Comparison of ENCODE assay signal across 1 cellular context in the genomic region with DNA sequence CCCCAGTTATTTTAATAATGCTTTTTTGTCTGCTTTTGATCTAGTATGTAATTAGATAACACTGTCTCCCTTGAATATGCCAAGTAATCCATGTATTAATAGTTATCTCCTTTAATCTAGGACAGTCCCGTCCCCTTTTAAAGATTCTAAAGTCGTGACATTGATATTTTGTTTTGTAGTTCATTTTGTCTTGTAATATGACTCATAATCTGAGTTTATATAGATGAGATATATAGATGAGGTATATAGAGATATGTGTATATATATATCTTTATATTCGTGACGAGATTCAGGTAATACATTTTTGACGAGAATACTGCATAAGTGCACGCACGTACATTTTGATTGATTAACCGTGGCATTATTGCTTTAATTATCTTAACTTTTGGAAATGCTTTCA.
TF ChIP-seq lines count a peak whose summit lies in the region.

No MANE protein-coding gene starts in this region.

TF ChIP-seq in K562, 482 proteins besides CTCF, POLR2A, EP300 and RAD21:
- TF ChIP-seq, protein P1, sequence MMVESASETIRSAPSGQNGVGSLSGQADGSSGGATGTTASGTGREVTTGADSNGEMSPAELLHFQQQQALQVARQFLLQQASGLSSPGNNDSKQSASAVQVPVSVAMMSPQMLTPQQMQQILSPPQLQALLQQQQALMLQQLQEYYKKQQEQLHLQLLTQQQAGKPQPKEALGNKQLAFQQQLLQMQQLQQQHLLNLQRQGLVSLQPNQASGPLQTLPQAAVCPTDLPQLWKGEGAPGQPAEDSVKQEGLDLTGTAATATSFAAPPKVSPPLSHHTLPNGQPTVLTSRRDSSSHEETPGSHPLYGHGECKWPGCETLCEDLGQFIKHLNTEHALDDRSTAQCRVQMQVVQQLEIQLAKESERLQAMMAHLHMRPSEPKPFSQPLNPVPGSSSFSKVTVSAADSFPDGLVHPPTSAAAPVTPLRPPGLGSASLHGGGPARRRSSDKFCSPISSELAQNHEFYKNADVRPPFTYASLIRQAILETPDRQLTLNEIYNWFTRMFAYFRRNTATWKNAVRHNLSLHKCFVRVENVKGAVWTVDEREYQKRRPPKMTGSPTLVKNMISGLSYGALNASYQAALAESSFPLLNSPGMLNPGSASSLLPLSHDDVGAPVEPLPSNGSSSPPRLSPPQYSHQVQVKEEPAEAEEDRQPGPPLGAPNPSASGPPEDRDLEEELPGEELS (CRISPR knock-in tag; IDR thresholded peaks at IDR 0.05; ENCODE audit: borderline replicate concordance), result no peak
- TF ChIP-seq, protein P2, sequence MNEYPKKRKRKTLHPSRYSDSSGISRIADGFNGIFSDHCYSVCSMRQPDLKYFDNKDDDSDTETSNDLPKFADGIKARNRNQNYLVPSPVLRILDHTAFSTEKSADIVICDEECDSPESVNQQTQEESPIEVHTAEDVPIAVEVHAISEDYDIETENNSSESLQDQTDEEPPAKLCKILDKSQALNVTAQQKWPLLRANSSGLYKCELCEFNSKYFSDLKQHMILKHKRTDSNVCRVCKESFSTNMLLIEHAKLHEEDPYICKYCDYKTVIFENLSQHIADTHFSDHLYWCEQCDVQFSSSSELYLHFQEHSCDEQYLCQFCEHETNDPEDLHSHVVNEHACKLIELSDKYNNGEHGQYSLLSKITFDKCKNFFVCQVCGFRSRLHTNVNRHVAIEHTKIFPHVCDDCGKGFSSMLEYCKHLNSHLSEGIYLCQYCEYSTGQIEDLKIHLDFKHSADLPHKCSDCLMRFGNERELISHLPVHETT (CRISPR knock-in tag; conservative IDR thresholded peaks at IDR 0.05 in 1 of 2, IDR thresholded peaks at IDR 0.05 in 1 of 2), result no peak
- TF ChIP-seq MBD2 (IDR thresholded peaks at IDR 0.05; ENCODE audit: borderline replicate concordance, low read depth), result no peak
- TF ChIP-seq, protein P3, sequence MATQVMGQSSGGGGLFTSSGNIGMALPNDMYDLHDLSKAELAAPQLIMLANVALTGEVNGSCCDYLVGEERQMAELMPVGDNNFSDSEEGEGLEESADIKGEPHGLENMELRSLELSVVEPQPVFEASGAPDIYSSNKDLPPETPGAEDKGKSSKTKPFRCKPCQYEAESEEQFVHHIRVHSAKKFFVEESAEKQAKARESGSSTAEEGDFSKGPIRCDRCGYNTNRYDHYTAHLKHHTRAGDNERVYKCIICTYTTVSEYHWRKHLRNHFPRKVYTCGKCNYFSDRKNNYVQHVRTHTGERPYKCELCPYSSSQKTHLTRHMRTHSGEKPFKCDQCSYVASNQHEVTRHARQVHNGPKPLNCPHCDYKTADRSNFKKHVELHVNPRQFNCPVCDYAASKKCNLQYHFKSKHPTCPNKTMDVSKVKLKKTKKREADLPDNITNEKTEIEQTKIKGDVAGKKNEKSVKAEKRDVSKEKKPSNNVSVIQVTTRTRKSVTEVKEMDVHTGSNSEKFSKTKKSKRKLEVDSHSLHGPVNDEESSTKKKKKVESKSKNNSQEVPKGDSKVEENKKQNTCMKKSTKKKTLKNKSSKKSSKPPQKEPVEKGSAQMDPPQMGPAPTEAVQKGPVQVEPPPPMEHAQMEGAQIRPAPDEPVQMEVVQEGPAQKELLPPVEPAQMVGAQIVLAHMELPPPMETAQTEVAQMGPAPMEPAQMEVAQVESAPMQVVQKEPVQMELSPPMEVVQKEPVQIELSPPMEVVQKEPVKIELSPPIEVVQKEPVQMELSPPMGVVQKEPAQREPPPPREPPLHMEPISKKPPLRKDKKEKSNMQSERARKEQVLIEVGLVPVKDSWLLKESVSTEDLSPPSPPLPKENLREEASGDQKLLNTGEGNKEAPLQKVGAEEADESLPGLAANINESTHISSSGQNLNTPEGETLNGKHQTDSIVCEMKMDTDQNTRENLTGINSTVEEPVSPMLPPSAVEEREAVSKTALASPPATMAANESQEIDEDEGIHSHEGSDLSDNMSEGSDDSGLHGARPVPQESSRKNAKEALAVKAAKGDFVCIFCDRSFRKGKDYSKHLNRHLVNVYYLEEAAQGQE (CRISPR knock-in tag; IDR thresholded peaks at IDR 0.05; ENCODE audit: low read depth), result no peak
- TF ChIP-seq, protein P4, sequence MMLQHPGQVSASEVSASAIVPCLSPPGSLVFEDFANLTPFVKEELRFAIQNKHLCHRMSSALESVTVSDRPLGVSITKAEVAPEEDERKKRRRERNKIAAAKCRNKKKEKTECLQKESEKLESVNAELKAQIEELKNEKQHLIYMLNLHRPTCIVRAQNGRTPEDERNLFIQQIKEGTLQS (IDR thresholded peaks at IDR 0.05), result 0 out of 2 replicates have a peak, but pooled peaks have one; percentile 31
- TF ChIP-seq, protein P4 (CRISPR knock-in tag; conservative IDR thresholded peaks at IDR 0.05), result no peak
- no peak for TF ChIP-seq SAP30 (IDR thresholded peaks at IDR 0.05; ENCODE audit: borderline replicate concordance, insufficient read depth, low read depth, low read length, poor library complexity, severe bottlenecking)
